8 cellular contexts compared by ENCODE assay signal in genomic region chr3:107660316-107660976, GRCh38.
DNase-seq lines count a peak whose midpoint lies in the region; ATAC-seq and TF ChIP-seq lines count a peak whose summit lies in the region.

No MANE protein-coding gene starts in this region.

- peak; percentile 70 for TF ChIP-seq CTCF in osteocyte (IDR thresholded peaks at IDR 0.05)

- H3K9me3 Mint-ChIP-seq in osteocyte (ENCODE audit: unreplicated experiment) = no peaks in the 10 kb centered on the region

- intact Hi-C loops in left colon (cut with DNase I, micrococcal nuclease) = no loop called here

- no peak overlapping the region for H3K4me3 Mint-ChIP-seq in osteocyte (ENCODE audit: unreplicated experiment)

- no peaks in the 10 kb centered on the region for H3K27me3 Mint-ChIP-seq in osteocyte (ENCODE audit: unreplicated experiment)

- ATAC-seq in left colon (no peak), HG02852 (IDR thresholded peaks at IDR 0.05; ENCODE audit: unreplicated experiment) (no peak), GM18868 (IDR thresholded peaks at IDR 0.05; ENCODE audit: unreplicated experiment) (no peak)

- H3K27ac Mint-ChIP-seq in osteocyte (ENCODE audit: unreplicated experiment) = no peak overlapping the region

- peaks cover 51% of the 10 kb centered on the region for H3K4me1 Mint-ChIP-seq in osteocyte (ENCODE audit: unreplicated experiment)

- no peaks in the 10 kb centered on the region for H3K36me3 Mint-ChIP-seq in osteocyte (ENCODE audit: unreplicated experiment)

- peak; percentile 4 for DNase-seq in NCI-H510A treated with DMSO at 0.1 percent for 48 hours (lab: John Stamatoyannopoulos, UW)
- no peak for DNase-seq in NCI-H510A (lab: John Stamatoyannopoulos, UW)
- peak; percentile 46 for DNase-seq in NCI-H446 treated with DMSO at 0.1 percent for 48 hours (lab: John Stamatoyannopoulos, UW)
- peak; percentile 15 for DNase-seq in cerebellum (ENCODE audit: low spot score)
- no peak for DNase-seq in osteocyte (ENCODE audit: extremely low spot score, unreplicated experiment)
- no peak for DNase-seq in left colon

Comparison
In these comparisons a context has a peak if more than half of its experiments do, and no peak if none do; other contexts are left out.
1. DNase-seq: peak in NCI-H510A treated with DMSO at 0.1 percent for 48 hours (single experiment), NCI-H446 treated with DMSO at 0.1 percent for 48 hours (single experiment) and cerebellum (single experiment); none in NCI-H510A (single experiment), osteocyte (single experiment) and left colon (0 of 2).